ENCODE assay signal across 8 cellular contexts in the genomic region with DNA sequence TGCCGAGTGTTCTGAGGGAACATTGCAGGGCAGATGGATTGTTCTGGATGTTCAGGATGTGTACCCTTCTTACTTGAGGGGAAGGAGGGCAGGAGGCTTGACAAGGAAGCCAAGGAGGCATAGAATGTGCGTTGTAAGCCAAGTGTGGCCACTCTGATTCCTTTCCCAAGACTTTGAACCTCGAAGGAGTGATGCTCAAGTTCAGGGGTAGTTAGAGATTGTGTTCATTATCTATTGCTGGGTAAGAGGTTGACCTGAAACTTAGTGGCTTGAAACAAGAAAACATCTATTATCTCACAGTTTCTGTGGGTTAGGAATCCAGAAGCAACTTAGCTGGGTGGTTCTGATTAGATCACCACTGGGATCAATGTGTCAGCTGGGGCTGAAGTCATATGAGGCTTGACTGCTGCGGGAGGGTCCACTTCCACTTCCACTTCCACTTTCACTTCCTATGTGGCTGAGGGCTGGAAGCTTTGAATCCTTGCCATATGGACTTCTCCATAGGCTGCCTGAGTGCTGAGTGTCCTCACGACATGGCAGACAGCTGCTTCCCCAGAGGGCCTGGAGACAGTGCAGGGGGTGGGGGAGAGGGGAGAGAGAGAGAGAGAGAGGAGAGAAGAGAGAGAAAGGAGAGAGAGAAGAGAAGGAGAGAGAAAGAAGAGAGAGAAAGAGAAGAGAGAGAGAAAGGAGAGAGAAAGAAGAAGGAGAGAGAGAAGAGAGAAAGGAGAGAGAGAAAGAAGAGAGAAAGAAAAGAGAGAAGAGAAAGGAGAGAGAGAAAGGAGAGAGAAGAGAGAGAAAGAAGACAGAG. TPM values are rescaled to one million over a fixed set of nuclear protein-coding genes. Genes with fewer than 3 reads are reported as not detected.
DNase-seq lines count a peak whose midpoint lies in the region; ATAC-seq and TF ChIP-seq lines count a peak whose summit lies in the region.
"Had no signal": no experiment of that assay in that cellular context is flagged by ENCODE, and none has a peak within 500 bp of the region (broad histone marks: within the 10 kb centered on the region; RNA-seq: fewer than 3 reads in every experiment).

No MANE protein-coding gene starts in this region.

- H2BK5ac ChIP-seq in trophoblast cell (ENCODE audit: low read depth, low read length, poor library complexity), result no peak overlapping the region

- TF ChIP-seq CTCF in WERI-Rb-1 (IDR thresholded peaks at IDR 0.05; ENCODE audit: low read depth, low read length), result no peak

- H3K4me2 ChIP-seq in trophoblast cell (ENCODE audit: low read length), result no peak overlapping the region

- H2BK12ac ChIP-seq in trophoblast cell (ENCODE audit: low read length), result no peak overlapping the region

- no peak overlapping the region for H3K14ac ChIP-seq in trophoblast cell (ENCODE audit: low read length)

- DNase-seq in WERI-Rb-1 (peak; percentile 67), trophoblast cell (peak; percentile 35 to 44), NCI-H128 (lab: John Stamatoyannopoulos, UW; ENCODE audit: unreplicated experiment) (no peak), cerebellum (ENCODE audit: low spot score) (no peak)
- DNase-seq: activated gamma-delta T cell treated with Interleukin-2 at 50 U/mL for 16 hours had no signal

- H3K23ac ChIP-seq in trophoblast cell (ENCODE audit: low read length), result no peak overlapping the region

- H4K91ac ChIP-seq in trophoblast cell (ENCODE audit: low read depth, low read length), result no peak overlapping the region

- H3K4me3 ChIP-seq in WERI-Rb-1 (ENCODE audit: low read depth, low read length) (no peak overlapping the region), trophoblast cell (ENCODE audit: low read depth, low read length) (no peak overlapping the region)

- no peak overlapping the region for H4K12ac ChIP-seq in trophoblast cell (ENCODE audit: low read depth, low read length)

- WGBS in trophoblast cell (ENCODE audit: extremely low coverage, insufficient coverage, insufficient read length), result no CpG with 5 or more reads among the region's 5 CpGs

- no peak overlapping the region for H2AFZ ChIP-seq in trophoblast cell (ENCODE audit: insufficient read depth, low read length, poor library complexity)

- H4K8ac ChIP-seq in trophoblast cell (ENCODE audit: low read depth, low read length), result no peak overlapping the region

- H3K27ac ChIP-seq in WERI-Rb-1 (no peak overlapping the region), trophoblast cell (ENCODE audit: low read depth, low read length) (no peak overlapping the region)

- ATAC-seq in GM18909 (IDR thresholded peaks at IDR 0.05; ENCODE audit: poor library complexity, unreplicated experiment), result peak; percentile 52
- peak; percentile 56 for ATAC-seq in HG02798 (IDR thresholded peaks at IDR 0.05; ENCODE audit: poor library complexity, unreplicated experiment)
- no peak for ATAC-seq in GM21367 (IDR thresholded peaks at IDR 0.05; ENCODE audit: unreplicated experiment)

- H3K9ac ChIP-seq in trophoblast cell (ENCODE audit: low read length), result no peak overlapping the region

- no peak overlapping the region for H3K18ac ChIP-seq in trophoblast cell (ENCODE audit: low read length)

- H3K9me3 ChIP-seq in WERI-Rb-1 (ENCODE audit: severe bottlenecking), result no peaks in the 10 kb centered on the region
- peaks cover 1% of the 10 kb centered on the region for H3K9me3 ChIP-seq in trophoblast cell (ENCODE audit: insufficient read depth, low read depth, low read length)

- H3K36me3 ChIP-seq in WERI-Rb-1 (no peaks in the 10 kb centered on the region), trophoblast cell (ENCODE audit: control insufficient read depth in 1 of 2, insufficient read depth in 2 of 2, low read length in 2 of 2) (no peaks in the 10 kb centered on the region)

- no peaks in the 10 kb centered on the region for H3K79me1 ChIP-seq in trophoblast cell (ENCODE audit: low read length)

- no peaks in the 10 kb centered on the region for H3K4me1 ChIP-seq in trophoblast cell (ENCODE audit: control insufficient read depth in 1 of 2, insufficient read depth in 2 of 2, low read length in 2 of 2)

- no peaks in the 10 kb centered on the region for H3K79me2 ChIP-seq in trophoblast cell (ENCODE audit: control insufficient read depth, insufficient read depth, low read length, poor library complexity)

- H2BK120ac ChIP-seq in trophoblast cell (ENCODE audit: insufficient read depth, low read length, poor library complexity), result no peak overlapping the region

- H3K27me3 ChIP-seq in WERI-Rb-1 (ENCODE audit: insufficient read depth, low read depth, severe bottlenecking) (no peaks in the 10 kb centered on the region), trophoblast cell (ENCODE audit: insufficient read depth, low read length) (no peaks in the 10 kb centered on the region)

- no peak overlapping the region for H3K4ac ChIP-seq in trophoblast cell (ENCODE audit: low read depth, low read length)

- no peak overlapping the region for H2AK5ac ChIP-seq in trophoblast cell (ENCODE audit: low read length)

RNA-seq across cellular contexts. Expression of a gene that starts 6.9 kb away (rescaled TPM):
- polyA plus RNA-seq in trophoblast cell (2013), result 4.7 and 5.4 TPM in 2 replicates
- total RNA-seq in cerebellum, result 1.6 TPM

RNA-seq across cellular contexts. Expression of a gene that starts 21.5 kb away (rescaled TPM):
- 19.1 and 19.7 TPM in 2 replicates for polyA plus RNA-seq in trophoblast cell (2013)
- total RNA-seq in cerebellum, result 18.1 TPM

Comparison
In these comparisons a context has a peak if more than half of its experiments do, and no peak if none do; other contexts are left out.
1. DNase-seq: peak in WERI-Rb-1 (single experiment) and trophoblast cell (2 of 2); none in NCI-H128 (single experiment) and cerebellum (single experiment).